1 cellular context compared by ENCODE assay signal in the genomic region with DNA sequence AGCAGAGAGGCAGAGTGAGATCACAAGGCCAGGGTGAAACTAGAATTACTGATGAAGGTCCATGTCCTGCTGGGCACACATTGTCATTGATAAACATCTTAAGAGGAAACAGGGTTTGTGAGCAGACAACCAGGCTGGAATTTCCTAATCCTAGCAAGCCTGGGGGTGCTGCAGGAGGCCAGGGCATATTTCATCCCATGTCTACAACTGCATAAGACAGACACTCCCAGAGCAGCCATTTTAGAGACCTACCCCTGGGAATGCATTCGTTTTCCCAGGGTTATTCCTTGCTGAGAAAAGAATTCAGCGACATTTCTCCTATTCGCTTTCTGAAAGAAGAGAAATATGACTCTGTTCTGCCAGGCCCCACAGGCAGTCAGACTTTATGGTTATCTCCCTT. TPM values are rescaled to one million over a fixed set of nuclear protein-coding genes. Genes with fewer than 3 reads are reported as not detected.
"Had no signal": no experiment of that assay in that cellular context is flagged by ENCODE, and none has a peak within 500 bp of the region (broad histone marks: within the 10 kb centered on the region; RNA-seq: fewer than 3 reads in every experiment).

No MANE protein-coding gene starts in this region.

RNA-seq across cellular contexts. Expression of a gene that starts 57.5 kb away (rescaled TPM):
- polyA plus RNA-seq: foreskin keratinocyte had no signal
